Comparison of ENCODE assay signal across 21 cellular contexts in genomic region chr20:11064946-11065345, GRCh38.
"Had no signal": no experiment of that assay in that cellular context is flagged by ENCODE, and none has a peak within 500 bp of the region (broad histone marks: within the 10 kb centered on the region; RNA-seq: fewer than 3 reads in every experiment).

No MANE protein-coding gene starts in this region.

- DNase-seq: IMR-90, Karpas-422, KG1, MG63, NCI-H1092, NCI-H1436, NCI-H1694, NCI-H1930, NCI-H2081, NCI-H2107, NCI-H226, NCI-H446, NCI-H510A, NCI-H524 treated with DMSO at 0.1 percent for 48 hours, NCI-H69, NCI-H774, RPMI8226, SHP77 treated with DMSO at 0.1 percent for 48 hours, SJCRH30 had no signal

- H3K36me3 ChIP-seq: MG63, SJCRH30 had no signal

- H3K27me3 ChIP-seq: MG63, SJCRH30 had no signal

- H3K4me3 ChIP-seq: MG63, SJCRH30 had no signal

- H3K27ac ChIP-seq: SJCRH30 had no signal

- ATAC-seq: HepG2, SK-N-SH treated with all-trans-retinoic acid at 6 μM for 48 hours had no signal

- H3K9me3 ChIP-seq: MG63, SJCRH30 had no signal
